ENCODE assay signal across 19 cellular contexts in the genomic region with DNA sequence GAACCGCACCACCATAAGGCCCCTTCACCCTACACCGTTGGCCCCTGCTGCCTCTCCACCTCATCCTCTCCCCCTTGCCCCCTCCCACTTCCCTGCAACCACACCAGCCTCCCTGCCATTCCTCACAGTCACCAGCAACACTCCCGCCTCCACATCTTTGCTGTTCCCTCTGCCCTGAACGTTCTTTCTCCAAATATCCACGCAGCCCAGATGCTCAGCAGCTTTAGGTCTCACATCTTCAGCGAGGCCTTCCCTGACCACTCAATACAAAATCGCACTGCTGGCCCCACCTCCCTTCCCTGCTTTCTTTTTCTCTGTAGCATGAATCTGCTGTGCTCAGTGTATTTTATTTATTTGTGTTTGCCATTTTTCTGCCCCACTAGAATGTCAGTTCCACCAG. TPM values are rescaled to one million over a fixed set of nuclear protein-coding genes. Genes with fewer than 3 reads are reported as not detected.
DNase-seq lines count a peak whose midpoint lies in the region; ATAC-seq and TF ChIP-seq lines count a peak whose summit lies in the region.
"Had no signal": no experiment of that assay in that cellular context is flagged by ENCODE, and none has a peak within 500 bp of the region (broad histone marks: within the 10 kb centered on the region; RNA-seq: fewer than 3 reads in every experiment).

No MANE protein-coding gene starts in this region.

- H3K36me3 ChIP-seq in IMR-90 (ENCODE audit: control insufficient read depth, insufficient read depth, low read length), result no peaks in the 10 kb centered on the region
- H3K36me3 ChIP-seq: MG63 had no signal

- no peak overlapping the region for H3K18ac ChIP-seq in IMR-90 (ENCODE audit: low read depth, low read length)

- peaks cover 30% of the 10 kb centered on the region for H3K4me1 Mint-ChIP-seq in activated CD8-positive, alpha-beta T cell treated with anti-CD3 and anti-CD28 coated beads, Interleukin-2, amount 10 ng/mL, durations not matched to agents 7 days and 5 days (ENCODE audit: low read depth)
- peaks cover 26% of the 10 kb centered on the region for H3K4me1 Mint-ChIP-seq in activated CD8-positive, alpha-beta T cell treated with anti-CD3 and anti-CD28 coated beads for 36 hours (ENCODE audit: low read depth)
- peaks cover 53 to 68% of the 10 kb centered on the region in 2 donors for H3K4me1 Mint-ChIP-seq in immature natural killer cell
- H3K4me1 Mint-ChIP-seq in stimulated activated naive B cell treated with anti-CD40 and anti-IgM and Interleukin-4, amounts not matched to agents 10 μg/mL and 1 μg/mL and 100 μg/mL, for 72 hours, result peaks cover 23 to 25% of the 10 kb centered on the region in 2 donors
- H3K4me1 Mint-ChIP-seq: CD14-positive monocyte had no signal

- H3K4me3 ChIP-seq in IMR-90 (ENCODE audit: insufficient read depth, low read depth, low read length), result no peak overlapping the region
- H3K4me3 ChIP-seq: MG63 had no signal

- H3K9me3 Mint-ChIP-seq in activated CD8-positive, alpha-beta T cell treated with anti-CD3 and anti-CD28 coated beads, Interleukin-2, amount 10 ng/mL, durations not matched to agents 7 days and 5 days (ENCODE audit: insufficient read depth), result no peaks in the 10 kb centered on the region
- H3K9me3 Mint-ChIP-seq in activated CD8-positive, alpha-beta T cell treated with anti-CD3 and anti-CD28 coated beads for 36 hours, result no peaks in the 10 kb centered on the region
- no peaks in the 10 kb centered on the region for H3K9me3 Mint-ChIP-seq in immature natural killer cell
- H3K9me3 Mint-ChIP-seq in stimulated activated naive B cell treated with anti-CD40 and anti-IgM and Interleukin-4, amounts not matched to agents 10 μg/mL and 1 μg/mL and 100 μg/mL, for 72 hours, result no peaks in the 10 kb centered on the region
- H3K9me3 Mint-ChIP-seq: CD14-positive monocyte had no signal

- no peak for TF ChIP-seq CTCF in activated CD8-positive, alpha-beta T cell treated with anti-CD3 and anti-CD28 coated beads for 36 hours (IDR thresholded peaks at IDR 0.05)
- TF ChIP-seq CTCF in IMR-90 (conservative IDR thresholded peaks at IDR 0.05; ENCODE audit: low read depth, low read length), result no peak

- H4K8ac ChIP-seq in IMR-90 (ENCODE audit: low read depth in 2 of 2, low read length in 2 of 2), result no peak overlapping the region; a peak in 1 of 4 replicates

- peak overlapping the region; percentile 11 for H3K27ac Mint-ChIP-seq in activated CD8-positive, alpha-beta T cell treated with anti-CD3 and anti-CD28 coated beads, Interleukin-2, amount 10 ng/mL, durations not matched to agents 7 days and 5 days
- no peak overlapping the region for H3K27ac Mint-ChIP-seq in activated CD8-positive, alpha-beta T cell treated with anti-CD3 and anti-CD28 coated beads for 36 hours
- H3K27ac Mint-ChIP-seq in immature natural killer cell, result peak overlapping the region; percentile 10 to 89 (median 57)
- peak overlapping the region; percentile 6 for H3K27ac Mint-ChIP-seq in stimulated activated naive B cell treated with anti-CD40 and anti-IgM and Interleukin-4, amounts not matched to agents 10 μg/mL and 1 μg/mL and 100 μg/mL, for 72 hours
- H3K27ac Mint-ChIP-seq: CD14-positive monocyte had no signal

- ATAC-seq in activated CD8-positive, alpha-beta T cell treated with anti-CD3 and anti-CD28 coated beads, Interleukin-2, amount 10 ng/mL, durations not matched to agents 7 days and 5 days, result no peak
- ATAC-seq in activated CD8-positive, alpha-beta T cell treated with anti-CD3 and anti-CD28 coated beads for 36 hours, result no peak
- ATAC-seq in IMR-90 (ENCODE audit: low read depth), result peak; percentile 65
- ATAC-seq in stimulated activated naive B cell treated with anti-CD40 and anti-IgM and Interleukin-4, amounts not matched to agents 10 μg/mL and 1 μg/mL and 100 μg/mL, for 72 hours (replicated peaks), result no peak
- ATAC-seq in HG03460 (IDR thresholded peaks at IDR 0.05; ENCODE audit: unreplicated experiment), result no peak

- no peak overlapping the region for H2BK5ac ChIP-seq in IMR-90 (ENCODE audit: low read depth, low read length, poor library complexity, severe bottlenecking)

- POLR2A ChIA-PET in activated CD8-positive, alpha-beta T cell treated with anti-CD3 and anti-CD28 coated beads, Interleukin-2, amount 10 ng/mL, durations not matched to agents 7 days and 5 days (lab: Charles Lee), result no interaction called here
- POLR2A ChIA-PET in activated CD8-positive, alpha-beta T cell treated with anti-CD3 and anti-CD28 coated beads for 36 hours (lab: Charles Lee), result no interaction called here
- POLR2A ChIA-PET in IMR-90 (lab: Charles Lee; ENCODE audit: unreplicated experiment), result no interaction called here

- H3K9ac ChIP-seq in IMR-90 (ENCODE audit: low read depth, low read length), result no peak overlapping the region
- H3K9ac ChIP-seq: KMS-11 had no signal

- CTCF ChIA-PET in activated CD8-positive, alpha-beta T cell treated with anti-CD3 and anti-CD28 coated beads, Interleukin-2, amount 10 ng/mL, durations not matched to agents 7 days and 5 days (lab: Charles Lee), result no interaction called here
- CTCF ChIA-PET in activated CD8-positive, alpha-beta T cell treated with anti-CD3 and anti-CD28 coated beads for 36 hours (lab: Charles Lee), result no interaction called here
- CTCF ChIA-PET in IMR-90 (lab: Yijun Ruan, JAX), result no interaction called here

- intact Hi-C loops in activated CD8-positive, alpha-beta T cell treated with anti-CD3 and anti-CD28 coated beads for 36 hours (cut with micrococcal nuclease), result no loop called here
- intact Hi-C loops in IMR-90 (cut with micrococcal nuclease), result no loop called here

- peak overlapping the region; percentile 40 for H2AK9ac ChIP-seq in IMR-90 (replicated peaks; ENCODE audit: low read depth, low read length, poor library complexity)

- no peaks in the 10 kb centered on the region for H3K27me3 Mint-ChIP-seq in activated CD8-positive, alpha-beta T cell treated with anti-CD3 and anti-CD28 coated beads, Interleukin-2, amount 10 ng/mL, durations not matched to agents 7 days and 5 days (ENCODE audit: low read depth)
- H3K27me3 Mint-ChIP-seq in activated CD8-positive, alpha-beta T cell treated with anti-CD3 and anti-CD28 coated beads for 36 hours, result no peaks in the 10 kb centered on the region
- H3K27me3 Mint-ChIP-seq in immature natural killer cell (ENCODE audit: low read depth in 3 of 3), result peaks cover 0 to 3% (median 0%) of the 10 kb centered on the region in 3 donors
- H3K27me3 Mint-ChIP-seq in stimulated activated naive B cell treated with anti-CD40 and anti-IgM and Interleukin-4, amounts not matched to agents 10 μg/mL and 1 μg/mL and 100 μg/mL, for 72 hours, result no peaks in the 10 kb centered on the region

- BruUV-seq in IMR-90 (replicated peaks; lab: Mats Ljungman, UMichigan), result no TSS peak

- peaks cover 5% of the 10 kb centered on the region; the same call in 1 of the 2 replicates for H3K4me1 ChIP-seq in IMR-90 (ENCODE audit: control insufficient read depth, insufficient read depth, low read length)

- no peak overlapping the region for H3K4me2 ChIP-seq in IMR-90 (ENCODE audit: low read depth, low read length)
- H3K4me2 ChIP-seq: KMS-11 had no signal

- no peak overlapping the region for H2AFZ ChIP-seq in IMR-90 (replicated peaks; ENCODE audit: low read length, poor library complexity)

- TF ChIP-seq RAD21 in IMR-90 (IDR thresholded peaks at IDR 0.05; ENCODE audit: low read length), result no peak

- no peak overlapping the region for H3K4me3 Mint-ChIP-seq in activated CD8-positive, alpha-beta T cell treated with anti-CD3 and anti-CD28 coated beads, Interleukin-2, amount 10 ng/mL, durations not matched to agents 7 days and 5 days
- no peak overlapping the region for H3K4me3 Mint-ChIP-seq in activated CD8-positive, alpha-beta T cell treated with anti-CD3 and anti-CD28 coated beads for 36 hours
- H3K4me3 Mint-ChIP-seq in immature natural killer cell, result no peak overlapping the region
- no peak overlapping the region for H3K4me3 Mint-ChIP-seq in stimulated activated naive B cell treated with anti-CD40 and anti-IgM and Interleukin-4, amounts not matched to agents 10 μg/mL and 1 μg/mL and 100 μg/mL, for 72 hours
- H3K4me3 Mint-ChIP-seq: CD14-positive monocyte had no signal

- no peak overlapping the region for H3K4ac ChIP-seq in IMR-90 (ENCODE audit: low read depth, low read length)

- H3K79me1 ChIP-seq in IMR-90 (ENCODE audit: low read depth in 1 of 2, low read length in 2 of 2), result no peaks in the 10 kb centered on the region

- H3K9me1 ChIP-seq in IMR-90 (ENCODE audit: insufficient read depth, low read length), result no peaks in the 10 kb centered on the region

- H4K91ac ChIP-seq in IMR-90 (ENCODE audit: insufficient read depth, low read depth, low read length), result no peak overlapping the region

- no peak overlapping the region for H2BK120ac ChIP-seq in IMR-90 (ENCODE audit: low read depth, low read length)

- H3K56ac ChIP-seq in IMR-90 (ENCODE audit: extremely low read depth, insufficient read depth, low read length), result no peak overlapping the region

- 0 out of 2 replicates have a peak overlapping the region, but pooled peaks have one; percentile 25 for H3K14ac ChIP-seq in IMR-90 (replicated peaks; ENCODE audit: low read depth, low read length)

- no peak overlapping the region for H3K27ac ChIP-seq in IMR-90 (ENCODE audit: insufficient read depth, low read length)
- H3K27ac ChIP-seq: KMS-11 had no signal

- H2AK5ac ChIP-seq in IMR-90 (ENCODE audit: low read depth, low read length), result no peak overlapping the region

- no peak for DNase-seq in activated CD8-positive, alpha-beta T cell treated with anti-CD3 and anti-CD28 coated beads, Interleukin-2, amount 10 ng/mL, durations not matched to agents 7 days and 5 days
- no peak for DNase-seq in activated CD8-positive, alpha-beta T cell treated with anti-CD3 and anti-CD28 coated beads for 36 hours
- no peak for DNase-seq in IMR-90
- DNase-seq in immature natural killer cell, result no peak
- DNase-seq in stimulated activated naive B cell treated with anti-CD40 and anti-IgM and Interleukin-4, amounts not matched to agents 10 μg/mL and 1 μg/mL and 100 μg/mL, for 72 hours, result no peak
- no peak for DNase-seq in activated effector memory CD4-positive, alpha-beta T cell treated with Interleukin-2 at 50 U/mL for 16 hours
- no peak for DNase-seq in stimulated activated CD4-positive, alpha-beta T cell treated with anti-CD3 and anti-CD28 coated beads, Interleukin-4, amount 100 ng/mL, for 24 hours
- DNase-seq: DND-41; GDM1; MG63; NCI-H1092 treated with DMSO at 0.1 percent for 48 hours; NCI-H1694 treated with DMSO at 0.1 percent for 48 hours; NCI-H69; NK-92 treated with Interleukin-12 subunit alpha and Interleukin-12 subunit beta, amount 100 ng/mL, for 24 hours; OCI-M1; RPMI8226 had no signal

- dilution Hi-C loops in IMR-90 (cut with HindIII; ENCODE audit: low sequenced_read_pairs, unreplicated experiment), result no loop called here

- H4K20me1 ChIP-seq in IMR-90 (ENCODE audit: insufficient read depth, low read length), result no peaks in the 10 kb centered on the region

- no peaks in the 10 kb centered on the region for H3K9me3 ChIP-seq in IMR-90 (ENCODE audit: control insufficient read depth, insufficient read depth, low read length)
- H3K9me3 ChIP-seq: MG63 had no signal

- in situ Hi-C loops in IMR-90 (cut with MboI; ENCODE audit: low sequenced_read_pairs), result no loop called here

- H2BK15ac ChIP-seq in IMR-90 (ENCODE audit: low read depth, low read length), result no peak overlapping the region

- no peaks in the 10 kb centered on the region; the same call in 1 of the 2 replicates for H3K27me3 ChIP-seq in IMR-90 (ENCODE audit: control insufficient read depth, insufficient read depth, low read length)
- H3K27me3 ChIP-seq: MG63 had no signal

- no peak for TF ChIP-seq POLR2A in IMR-90 (IDR thresholded peaks at IDR 0.05; ENCODE audit: low read depth, low read length)

- no peak overlapping the region for H2BK20ac ChIP-seq in IMR-90 (ENCODE audit: low read depth, low read length)

- no peak overlapping the region for H3K23ac ChIP-seq in IMR-90 (ENCODE audit: low read depth, low read length)

- H3K36me3 Mint-ChIP-seq in activated CD8-positive, alpha-beta T cell treated with anti-CD3 and anti-CD28 coated beads, Interleukin-2, amount 10 ng/mL, durations not matched to agents 7 days and 5 days (ENCODE audit: low read depth), result peaks cover 24% of the 10 kb centered on the region
- peaks cover 15% of the 10 kb centered on the region for H3K36me3 Mint-ChIP-seq in activated CD8-positive, alpha-beta T cell treated with anti-CD3 and anti-CD28 coated beads for 36 hours (ENCODE audit: low read depth)
- H3K36me3 Mint-ChIP-seq in immature natural killer cell, result peaks cover 0 to 5% (median 0%) of the 10 kb centered on the region in 3 donors
- H3K36me3 Mint-ChIP-seq in stimulated activated naive B cell treated with anti-CD40 and anti-IgM and Interleukin-4, amounts not matched to agents 10 μg/mL and 1 μg/mL and 100 μg/mL, for 72 hours, result peaks cover 5 to 45% of the 10 kb centered on the region in 2 donors

- WGBS in IMR-90 (ENCODE audit: extremely low coverage in 2 of 2, insufficient read length in 1 of 2), 2 experiments, result 54% methylated on average over 4 of the region's 7 CpGs; no CpG with 5 or more reads in 1 of the 2 experiments

- no peak overlapping the region for H4K5ac ChIP-seq in IMR-90 (ENCODE audit: low read depth, low read length)

RNA-seq across cellular contexts. Expression of gene ITPR3, which starts 20.5 kb away (rescaled TPM):
- 10 to 100 TPM; 57.8 to 59.3 TPM for total RNA-seq in activated CD8-positive, alpha-beta T cell treated with anti-CD3 and anti-CD28 coated beads, Interleukin-2, amount 10 ng/mL, durations not matched to agents 7 days and 5 days
- 10 to 100 TPM; 36.6 to 38.0 TPM for total RNA-seq in activated CD8-positive, alpha-beta T cell treated with anti-CD3 and anti-CD28 coated beads for 36 hours
- 1.6 and 1.7 TPM in 2 replicates for total RNA-seq in IMR-90 (2012; rRNA removed)
- polyA plus RNA-seq in IMR-90 (2012; rRNA removed) (3.7 and 4.1 TPM in 2 replicates), immature natural killer cell (1 to 10 TPM in 2 of 3 donors, under 1 TPM in 1; 0.02 to 7.2 (median 1.1) TPM)
- polyA plus RNA-seq in IMR-90 (2012; cell fraction: cytosol; rRNA removed), result 1.3 and 3.6 TPM in 2 replicates
- polyA plus RNA-seq in IMR-90 (2012; cell fraction: nucleus; rRNA removed; ENCODE audit: low replicate concordance), result 20.9 and 27.8 TPM in 2 replicates
- polyA plus RNA-seq: CD14-positive monocyte had no signal

Comparison
In these comparisons a context has a peak if more than half of its experiments do, and no peak if none do; other contexts are left out.
1. RNA of gene ITPR3, which starts 20.5 kb away (total RNA-seq): 57.8 to 59.3 TPM in activated CD8-positive, alpha-beta T cell treated with anti-CD3 and anti-CD28 coated beads, Interleukin-2, amount 10 ng/mL, durations not matched to agents 7 days and 5 days and 36.6 to 38.0 TPM in activated CD8-positive, alpha-beta T cell treated with anti-CD3 and anti-CD28 coated beads for 36 hours; 1.6 to 1.7 TPM in IMR-90; every median in the first group is over 10 times any median in the second.